Comparison of ENCODE assay signal across 8 cellular contexts in genomic region chr22:19855504-19856409, GRCh38. TPM values are rescaled to one million over a fixed set of nuclear protein-coding genes. Genes with fewer than 3 reads are reported as not detected.
DNase-seq lines count a peak whose midpoint lies in the region; ATAC-seq and TF ChIP-seq lines count a peak whose summit lies in the region.

No MANE protein-coding gene starts in this region.

- no peaks in the 10 kb centered on the region for H3K27me3 Mint-ChIP-seq in activated CD8-positive, alpha-beta T cell treated with anti-CD3 and anti-CD28 coated beads, Interleukin-2, amount 10 ng/mL, durations not matched to agents 7 days and 5 days (ENCODE audit: low read depth)
- H3K27me3 Mint-ChIP-seq in stimulated activated naive B cell treated with anti-CD40 and anti-IgM and Interleukin-4, amounts not matched to agents 10 μg/mL and 1 μg/mL and 100 μg/mL, for 72 hours: no peaks in the 10 kb centered on the region

- no peaks in the 10 kb centered on the region for H3K27me3 ChIP-seq in mucosa of rectum (ENCODE audit: control insufficient read depth in 2 of 2, insufficient read depth in 2 of 2, low read length in 2 of 2)

- H3K4me1 Mint-ChIP-seq in activated CD8-positive, alpha-beta T cell treated with anti-CD3 and anti-CD28 coated beads, Interleukin-2, amount 10 ng/mL, durations not matched to agents 7 days and 5 days (ENCODE audit: low read depth): peaks cover 34% of the 10 kb centered on the region
- H3K4me1 Mint-ChIP-seq in stimulated activated naive B cell treated with anti-CD40 and anti-IgM and Interleukin-4, amounts not matched to agents 10 μg/mL and 1 μg/mL and 100 μg/mL, for 72 hours: peaks cover 34 to 53% of the 10 kb centered on the region in 2 donors

- no peaks in the 10 kb centered on the region for H3K9me3 ChIP-seq in mucosa of rectum (ENCODE audit: control insufficient read depth in 2 of 2, low read length in 2 of 2)

- H3K4me1 ChIP-seq in mucosa of rectum (ENCODE audit: control insufficient read depth in 2 of 2, insufficient read depth in 2 of 2, low read length in 2 of 2): peaks cover 20 to 25% of the 10 kb centered on the region in 2 donors

- DNase-seq in activated gamma-delta T cell treated with Interleukin-2 at 50 U/mL for 16 hours (peak; percentile 28), activated gamma-delta T cell (lab: John Stamatoyannopoulos, UW) (no peak), NCI-H345 treated with DMSO at 0.1 percent for 48 hours (lab: John Stamatoyannopoulos, UW; ENCODE audit: unreplicated experiment) (peak; percentile 31), epithelial cell of esophagus (ENCODE audit: low read depth) (peak; percentile 61)
- DNase-seq in activated CD8-positive, alpha-beta T cell treated with anti-CD3 and anti-CD28 coated beads, Interleukin-2, amount 10 ng/mL, durations not matched to agents 7 days and 5 days: peak; percentile 63
- DNase-seq in stimulated activated naive B cell treated with anti-CD40 and anti-IgM and Interleukin-4, amounts not matched to agents 10 μg/mL and 1 μg/mL and 100 μg/mL, for 72 hours: peak; percentile 63

- no peaks in the 10 kb centered on the region for H3K9me3 Mint-ChIP-seq in activated CD8-positive, alpha-beta T cell treated with anti-CD3 and anti-CD28 coated beads, Interleukin-2, amount 10 ng/mL, durations not matched to agents 7 days and 5 days (ENCODE audit: insufficient read depth)
- no peaks in the 10 kb centered on the region for H3K9me3 Mint-ChIP-seq in stimulated activated naive B cell treated with anti-CD40 and anti-IgM and Interleukin-4, amounts not matched to agents 10 μg/mL and 1 μg/mL and 100 μg/mL, for 72 hours

- TF ChIP-seq CTCF in epithelial cell of esophagus (IDR thresholded peaks at IDR 0.05; ENCODE audit: insufficient read depth, low read depth, low read length, missing control alignments): no peak

- H3K36me3 ChIP-seq in mucosa of rectum (ENCODE audit: control insufficient read depth in 2 of 2, insufficient read depth in 2 of 2, low read length in 2 of 2): peaks cover 7 to 16% of the 10 kb centered on the region in 2 donors

- H3K27ac Mint-ChIP-seq in activated CD8-positive, alpha-beta T cell treated with anti-CD3 and anti-CD28 coated beads, Interleukin-2, amount 10 ng/mL, durations not matched to agents 7 days and 5 days: peak overlapping the region; percentile 97
- H3K27ac Mint-ChIP-seq in stimulated activated naive B cell treated with anti-CD40 and anti-IgM and Interleukin-4, amounts not matched to agents 10 μg/mL and 1 μg/mL and 100 μg/mL, for 72 hours: peak overlapping the region; percentile 98

- POLR2A ChIA-PET in activated CD8-positive, alpha-beta T cell treated with anti-CD3 and anti-CD28 coated beads, Interleukin-2, amount 10 ng/mL, durations not matched to agents 7 days and 5 days (lab: Charles Lee): interaction anchor here (0.7 to 3.4 kb wide), 12 partner anchors 10 to 125 kb away, joined by 3 to 20 read pairs (median 6); no protein-coding TSS in a partner anchor

- H3K4me3 ChIP-seq in epithelial cell of esophagus (ENCODE audit: low read length) (peak overlapping the region; percentile 95), mucosa of rectum (ENCODE audit: low read length in 2 of 2) (peak overlapping the region; percentile 86 to 87)

- peak overlapping the region; percentile 79 to 84 for H3K9ac ChIP-seq in mucosa of rectum (ENCODE audit: low read depth in 1 of 2, low read length in 2 of 2)

- H3K36me3 Mint-ChIP-seq in activated CD8-positive, alpha-beta T cell treated with anti-CD3 and anti-CD28 coated beads, Interleukin-2, amount 10 ng/mL, durations not matched to agents 7 days and 5 days (ENCODE audit: low read depth): peaks cover 20% of the 10 kb centered on the region
- H3K36me3 Mint-ChIP-seq in stimulated activated naive B cell treated with anti-CD40 and anti-IgM and Interleukin-4, amounts not matched to agents 10 μg/mL and 1 μg/mL and 100 μg/mL, for 72 hours: peaks cover 14 to 20% of the 10 kb centered on the region in 2 donors

- CTCF ChIA-PET in activated CD8-positive, alpha-beta T cell treated with anti-CD3 and anti-CD28 coated beads, Interleukin-2, amount 10 ng/mL, durations not matched to agents 7 days and 5 days (lab: Charles Lee): interaction anchor here (0.7 to 3.1 kb wide), 12 partner anchors 10 to 226 kb away, joined by 3 to 13 read pairs (median 4); partner anchors contain the start of genes COMT and TXNRD2

- peak; percentile 2 for ATAC-seq in HG02970 (IDR thresholded peaks at IDR 0.05; ENCODE audit: low FRiP score, unreplicated experiment)
- peak; percentile 40 for ATAC-seq in activated CD8-positive, alpha-beta T cell treated with anti-CD3 and anti-CD28 coated beads, Interleukin-2, amount 10 ng/mL, durations not matched to agents 7 days and 5 days
- peak; percentile 53 to 62 for ATAC-seq in stimulated activated naive B cell treated with anti-CD40 and anti-IgM and Interleukin-4, amounts not matched to agents 10 μg/mL and 1 μg/mL and 100 μg/mL, for 72 hours (replicated peaks)

- peak overlapping the region; percentile 86 to 91 for H3K27ac ChIP-seq in mucosa of rectum (ENCODE audit: low read depth in 2 of 2, low read length in 2 of 2)

- peak overlapping the region; percentile 94 for H3K4me3 Mint-ChIP-seq in activated CD8-positive, alpha-beta T cell treated with anti-CD3 and anti-CD28 coated beads, Interleukin-2, amount 10 ng/mL, durations not matched to agents 7 days and 5 days
- H3K4me3 Mint-ChIP-seq in stimulated activated naive B cell treated with anti-CD40 and anti-IgM and Interleukin-4, amounts not matched to agents 10 μg/mL and 1 μg/mL and 100 μg/mL, for 72 hours: peak overlapping the region; percentile 93 to 98

RNA-seq across cellular contexts. Expression of gene GNB1L, which starts 1.1 kb away (rescaled TPM):
- total RNA-seq in activated CD8-positive, alpha-beta T cell treated with anti-CD3 and anti-CD28 coated beads, Interleukin-2, amount 10 ng/mL, durations not matched to agents 7 days and 5 days: 10 to 100 TPM in 1 of 2 experiments, 1 to 10 TPM in 1; 9.7 to 10.3 TPM

RNA-seq across cellular contexts. Expression of gene RTL10, which starts 1.1 kb away (rescaled TPM):
- 10 to 100 TPM; 16.1 to 17.0 TPM for total RNA-seq in activated CD8-positive, alpha-beta T cell treated with anti-CD3 and anti-CD28 coated beads, Interleukin-2, amount 10 ng/mL, durations not matched to agents 7 days and 5 days

Comparison
In these comparisons a context has a peak if more than half of its experiments do, and no peak if none do; other contexts are left out.
1. ATAC-seq: peak in every context shown above with its lines; median percentile 58 in stimulated activated naive B cell treated with anti-CD40 and anti-IgM and Interleukin-4, amounts not matched to agents 10 μg/mL and 1 μg/mL and 100 μg/mL, for 72 hours; 40 in activated CD8-positive, alpha-beta T cell treated with anti-CD3 and anti-CD28 coated beads, Interleukin-2, amount 10 ng/mL, durations not matched to agents 7 days and 5 days; 2 in HG02970.